ENCODE assay signal across 14 cellular contexts in genomic region chr3:37934631-37935289, GRCh38. TPM values are rescaled to one million over a fixed set of nuclear protein-coding genes. Genes with fewer than 3 reads are reported as not detected.
DNase-seq lines count a peak whose midpoint lies in the region; ATAC-seq and TF ChIP-seq lines count a peak whose summit lies in the region.
"Had no signal": no experiment of that assay in that cellular context is flagged by ENCODE, and none has a peak within 500 bp of the region (broad histone marks: within the 10 kb centered on the region; RNA-seq: fewer than 3 reads in every experiment).

No MANE protein-coding gene starts in this region.

- ATAC-seq in upper lobe of right lung: no peak
- ATAC-seq: K562 had no signal

- H3K27ac ChIP-seq in SJCRH30 (peak overlapping the region; percentile 95; the same call in 1 of the 2 replicates), mesodermal cell (ENCODE audit: low read depth, low read length, severe bottlenecking) (peak overlapping the region; percentile 99), upper lobe of right lung (peak overlapping the region; percentile 71)

- H3K4me1 ChIP-seq in SJCRH30: peaks cover 28% of the 10 kb centered on the region
- peaks cover 32% of the 10 kb centered on the region for H3K4me1 ChIP-seq in mesodermal cell (ENCODE audit: control insufficient read depth, insufficient read depth, low read length, poor library complexity, severe bottlenecking)
- peaks cover 38% of the 10 kb centered on the region for H3K4me1 ChIP-seq in upper lobe of right lung

- TF ChIP-seq CTCF in upper lobe of right lung (IDR thresholded peaks at IDR 0.05): no peak

- H3K4me3 ChIP-seq in SJCRH30 (no peak overlapping the region), mesodermal cell (ENCODE audit: extremely low read depth, insufficient read depth, low read length, poor library complexity, severe bottlenecking) (no peak overlapping the region), upper lobe of right lung (no peak overlapping the region)
- H3K4me3 ChIP-seq: adrenal gland, K562 had no signal

- no peak for DNase-seq in SJCRH30
- DNase-seq in fibroblast of gingiva (ENCODE audit: low read depth): peak; percentile 23
- DNase-seq in upper lobe of right lung: no peak
- no peak for DNase-seq in ecto neural progenitor cell (ENCODE audit: low spot score)
- DNase-seq in NCI-H1436 treated with DMSO at 0.1 percent for 48 hours (lab: John Stamatoyannopoulos, UW): no peak
- DNase-seq in foreskin melanocyte: no peak
- DNase-seq: activated B cell treated with CpG ODN at 0.5 μM for 24 hours; adrenal gland; CD8-positive, alpha-beta memory T cell; NCI-H187 treated with DMSO at 0.1 percent for 48 hours; NCI-H774; SHP77 treated with DMSO at 0.1 percent for 48 hours had no signal

- no peaks in the 10 kb centered on the region for H3K36me3 ChIP-seq in SJCRH30
- H3K36me3 ChIP-seq in mesodermal cell (ENCODE audit: control insufficient read depth, insufficient read depth, low read length): no peaks in the 10 kb centered on the region
- no peaks in the 10 kb centered on the region for H3K36me3 ChIP-seq in upper lobe of right lung
- H3K36me3 ChIP-seq: adrenal gland had no signal

- WGBS in mesodermal cell (ENCODE audit: insufficient coverage in 2 of 2), 2 experiments: 93 to 100% methylated on average over 4 of the region's 8 CpGs

- no peaks in the 10 kb centered on the region for H3K9me3 ChIP-seq in SJCRH30 (replicated peaks)
- no peaks in the 10 kb centered on the region for H3K9me3 ChIP-seq in mesodermal cell (ENCODE audit: control insufficient read depth, low read length)
- no peaks in the 10 kb centered on the region for H3K9me3 ChIP-seq in upper lobe of right lung
- H3K9me3 ChIP-seq: adrenal gland had no signal

- no peaks in the 10 kb centered on the region for H3K27me3 ChIP-seq in SJCRH30
- no peaks in the 10 kb centered on the region for H3K27me3 ChIP-seq in upper lobe of right lung
- H3K27me3 ChIP-seq: adrenal gland had no signal

- intact Hi-C loops in upper lobe of right lung (cut with DNase I): no loop called here

RNA-seq across cellular contexts. Expression of gene VILL, which starts 55.8 kb away (rescaled TPM):
- total RNA-seq in SJCRH30 (2014; rRNA removed; shearing (Covaris generic)): 0.06 TPM in 1 of 2 replicates, not detected in the other
- 4.1 TPM for polyA plus RNA-seq in mesodermal cell (2013, experiment 1 of 2)
- 2.7 TPM for polyA plus RNA-seq in mesodermal cell (2013, experiment 2 of 2)
- 8.9 TPM for total RNA-seq in upper lobe of right lung
